In the genomic region with DNA sequence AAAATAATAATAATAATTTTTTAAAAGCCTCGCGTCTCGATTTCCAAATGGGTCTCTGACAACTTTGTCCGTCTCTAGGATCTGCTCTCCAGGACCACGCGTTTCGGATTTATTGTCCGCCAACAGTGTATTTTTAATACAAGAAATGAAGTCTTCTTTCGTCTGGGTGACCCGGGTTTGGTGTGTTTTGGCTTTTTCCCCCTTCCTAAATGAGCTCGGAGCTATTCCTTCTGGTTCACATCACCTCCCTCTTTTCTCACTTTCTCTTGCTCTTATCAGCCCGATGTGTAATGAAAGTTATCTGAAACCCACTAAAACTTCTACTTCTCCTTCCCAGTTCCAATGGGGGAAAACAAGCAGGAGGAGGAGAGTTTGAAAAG, we compare ENCODE assay signal across 8 cellular contexts.
A peak's percentile ranks its signal among the peaks of the same experiment; 100 is the strongest.
DNase-seq lines count a peak whose midpoint lies in the region; ATAC-seq and TF ChIP-seq lines count a peak whose summit lies in the region.

No MANE protein-coding gene starts in this region.

- TF ChIP-seq EP300 in sigmoid colon (IDR thresholded peaks at IDR 0.05), result no peak

- peak overlapping the region; percentile 4 to 37 (median 29) for H3K4me3 ChIP-seq in sigmoid colon

- intact Hi-C loops in sigmoid colon (cut with DNase I), result loop anchor here (2.0 to 10.0 kb wide), 5 partner anchors 192 to 820 kb away; partner anchors contain the start of genes ACTRT3, MECOM, SEC62 and TERC

- POLR2A ChIA-PET in T-cell (lab: Charles Lee), result no interaction called here

- H3K36me3 Mint-ChIP-seq in T-cell (no peaks in the 10 kb centered on the region), glutamatergic neuron (ENCODE audit: unreplicated experiment) (no peaks in the 10 kb centered on the region)

- H3K27me3 Mint-ChIP-seq in T-cell (peaks cover 62 to 66% of the 10 kb centered on the region in 2 donors), glutamatergic neuron (ENCODE audit: unreplicated experiment) (peaks cover 8% of the 10 kb centered on the region)

- H3K36me3 ChIP-seq in sigmoid colon, result no peaks in the 10 kb centered on the region

- peaks cover 0 to 27% (median 25%) of the 10 kb centered on the region in 4 donors for H3K4me1 ChIP-seq in sigmoid colon

- peak overlapping the region in 1 of 2 donors; percentile 48 for H3K27ac Mint-ChIP-seq in T-cell
- H3K27ac Mint-ChIP-seq in glutamatergic neuron (ENCODE audit: unreplicated experiment), result no peak overlapping the region

- peak overlapping the region; percentile 41 to 78 (median 59) for H3K4me3 Mint-ChIP-seq in T-cell
- H3K4me3 Mint-ChIP-seq in glutamatergic neuron (ENCODE audit: unreplicated experiment), result peak overlapping the region; percentile 89

- peaks cover 25 to 88% (median 61%) of the 10 kb centered on the region in 3 donors for H3K27me3 ChIP-seq in sigmoid colon

- TF ChIP-seq POLR2A in sigmoid colon (IDR thresholded peaks at IDR 0.05) (no peak), erythroblast (IDR thresholded peaks at IDR 0.05; ENCODE audit: low read length) (no peak)

- H3K9me3 Mint-ChIP-seq in T-cell, result peaks cover 0 to 2% (median 0%) of the 10 kb centered on the region in 3 donors
- peaks cover 10% of the 10 kb centered on the region for H3K9me3 Mint-ChIP-seq in glutamatergic neuron (ENCODE audit: unreplicated experiment)

- CTCF ChIA-PET in T-cell (lab: Charles Lee), result no interaction called here

- H3K4me1 Mint-ChIP-seq in T-cell (peaks cover 28 to 30% (median 29%) of the 10 kb centered on the region in 3 donors), glutamatergic neuron (ENCODE audit: low read depth, unreplicated experiment) (peaks cover 16% of the 10 kb centered on the region)

- no peaks in the 10 kb centered on the region for H3K9me3 ChIP-seq in sigmoid colon

- TF ChIP-seq CTCF in glutamatergic neuron (IDR thresholded peaks at IDR 0.05; ENCODE audit: partially characterized antibody, unreplicated experiment) (no peak), sigmoid colon (IDR thresholded peaks at IDR 0.05) (no peak)

- peak overlapping the region; percentile 5 to 79 (median 26) for H3K27ac ChIP-seq in sigmoid colon

- no peak for ATAC-seq in T-cell (replicated peaks in 1 of 4)
- ATAC-seq in GM21528 (IDR thresholded peaks at IDR 0.05; ENCODE audit: low FRiP score, unreplicated experiment), result no peak

- 1 to 2% methylated on average over 12 of the region's 12 CpGs for WGBS in sigmoid colon, 2 donors

- peak in 2 of 3 experiments; percentile 70 to 77 for DNase-seq in NCI-H1417 (lab: John Stamatoyannopoulos, UW)
- no peak for DNase-seq in NCI-H1417 treated with DMSO at 0.1 percent for 48 hours (lab: John Stamatoyannopoulos, UW)
- no peak for DNase-seq in T-cell
- DNase-seq in glutamatergic neuron, result no peak
- no peak for DNase-seq in sigmoid colon
- DNase-seq in erythroblast (lab: John Stamatoyannopoulos, UW), result no peak
- no peak for DNase-seq in nucleus accumbens (lab: John Stamatoyannopoulos, UW)

Comparison
In these comparisons a context has a peak if more than half of its experiments do, and no peak if none do; other contexts are left out.
1. DNase-seq: peak in NCI-H1417 (2 of 3); none in NCI-H1417 treated with DMSO at 0.1 percent for 48 hours (single experiment), T-cell (0 of 34), glutamatergic neuron (single experiment), sigmoid colon (single experiment), erythroblast (0 of 2) and nucleus accumbens (0 of 56).